ENCODE assay signal across 1 cellular context in the genomic region with DNA sequence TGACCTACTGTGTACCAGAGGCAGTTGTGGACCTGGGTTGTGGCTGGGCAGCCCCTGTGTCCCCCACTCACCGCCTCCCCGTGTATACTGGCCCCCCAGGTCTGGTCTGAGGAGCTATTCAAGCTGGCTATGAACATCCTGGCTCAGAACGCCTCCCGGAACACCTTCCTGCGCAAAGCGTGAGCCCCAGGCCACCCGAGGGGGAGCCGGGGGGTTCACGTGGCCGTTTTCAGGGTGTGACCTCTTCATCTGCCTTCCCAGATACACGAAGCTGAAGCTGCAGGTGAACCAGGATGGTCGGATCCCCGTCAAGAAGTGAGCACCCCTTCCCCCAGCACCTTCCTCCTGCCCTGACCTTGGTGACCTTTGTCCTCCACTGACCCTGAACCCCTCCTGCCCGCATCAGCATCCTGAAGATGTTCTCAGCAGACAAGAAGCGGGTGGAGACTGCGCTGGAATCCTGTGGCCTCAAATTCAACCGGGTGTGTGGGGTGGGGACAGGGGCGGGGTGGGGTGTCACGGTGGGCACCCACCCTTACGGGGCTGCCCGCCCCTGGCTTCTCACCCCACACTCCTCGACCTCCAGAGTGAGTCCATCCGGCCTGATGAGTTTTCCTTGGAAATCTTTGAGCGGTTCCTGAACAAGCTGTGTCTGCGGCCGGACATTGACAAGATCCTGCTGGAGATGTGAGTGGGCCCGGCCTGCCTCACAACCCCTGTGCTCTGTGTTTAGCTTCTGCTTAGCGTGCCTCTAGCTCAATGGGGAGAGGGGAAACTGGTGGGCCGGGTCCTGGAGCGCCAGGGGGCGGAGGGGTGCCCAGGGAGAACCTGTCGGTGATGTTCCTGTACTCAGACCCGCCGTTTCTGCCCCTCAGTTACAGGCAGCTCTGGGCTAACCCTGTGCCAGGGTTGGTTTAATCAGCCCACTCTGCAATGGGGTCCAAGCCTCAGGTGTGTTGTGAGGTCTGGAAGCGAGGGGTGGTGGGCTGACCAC.
TF ChIP-seq lines count a peak whose summit lies in the region.

No MANE protein-coding gene starts in this region.

TF ChIP-seq in K562, 482 proteins besides CTCF, POLR2A, EP300 and RAD21:
- peak; percentile 2 for TF ChIP-seq RBFOX2 (IDR thresholded peaks at IDR 0.05; ENCODE audit: low read depth, low read length)
- TF ChIP-seq ZNF431 (CRISPR knock-in tag; IDR thresholded peaks at IDR 0.05), result no peak
